ENCODE assay signal across 1 cellular context in the genomic region with DNA sequence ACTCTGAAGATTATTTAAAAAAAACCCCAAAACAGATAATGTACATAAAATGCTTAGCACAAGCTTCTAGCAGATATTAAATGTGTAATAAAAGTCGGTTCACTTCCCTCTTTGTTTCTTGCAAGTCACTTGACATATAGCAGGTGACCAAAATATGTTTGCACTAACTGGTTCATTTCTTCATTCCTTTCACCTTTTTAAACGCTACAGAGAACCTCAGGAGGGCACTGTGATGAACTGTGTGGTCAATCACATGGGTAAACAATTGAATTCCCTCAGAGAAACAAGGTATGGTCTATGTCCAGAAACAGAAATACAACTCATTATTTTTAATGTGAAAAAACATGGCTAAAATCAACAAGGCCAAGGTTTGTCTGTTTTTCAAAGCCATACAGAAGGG.
TF ChIP-seq lines count a peak whose summit lies in the region.

No MANE protein-coding gene starts in this region.

TF ChIP-seq in IMR-90, 13 proteins besides CTCF, POLR2A, EP300 and RAD21:
- TF ChIP-seq NFE2L2 (IDR thresholded peaks at IDR 0.05; ENCODE audit: low read depth, low read length): no peak
- no peak for TF ChIP-seq RFX5 (IDR thresholded peaks at IDR 0.05; ENCODE audit: low read depth, low read length)
- no peak for TF ChIP-seq CEBPB (IDR thresholded peaks at IDR 0.05; ENCODE audit: low read depth, low read length)
- TF ChIP-seq MXI1 (IDR thresholded peaks at IDR 0.05; ENCODE audit: borderline replicate concordance, low read depth, low read length): no peak
- no peak for TF ChIP-seq MAFK (IDR thresholded peaks at IDR 0.05; ENCODE audit: low read depth, low read length)
- TF ChIP-seq RCOR1 (IDR thresholded peaks at IDR 0.05; ENCODE audit: insufficient replicate concordance, low read length): no peak
- no peak; the same call in 1 of the 2 replicates for TF ChIP-seq USF2 (IDR thresholded peaks at IDR 0.05; ENCODE audit: low read depth, low read length)
- TF ChIP-seq FOS (IDR thresholded peaks at IDR 0.05; ENCODE audit: low read depth, low read length): no peak
- TF ChIP-seq CHD1 (IDR thresholded peaks at IDR 0.05; ENCODE audit: low read depth, low read length): no peak
- no peak for TF ChIP-seq MAZ (IDR thresholded peaks at IDR 0.05; ENCODE audit: borderline replicate concordance, low read depth, low read length)
- no peak for TF ChIP-seq SMC3 (IDR thresholded peaks at IDR 0.05; ENCODE audit: low read depth, low read length)
- no peak for TF ChIP-seq BHLHE40 (IDR thresholded peaks at IDR 0.05; ENCODE audit: low read depth, low read length)
- TF ChIP-seq, protein P1, sequence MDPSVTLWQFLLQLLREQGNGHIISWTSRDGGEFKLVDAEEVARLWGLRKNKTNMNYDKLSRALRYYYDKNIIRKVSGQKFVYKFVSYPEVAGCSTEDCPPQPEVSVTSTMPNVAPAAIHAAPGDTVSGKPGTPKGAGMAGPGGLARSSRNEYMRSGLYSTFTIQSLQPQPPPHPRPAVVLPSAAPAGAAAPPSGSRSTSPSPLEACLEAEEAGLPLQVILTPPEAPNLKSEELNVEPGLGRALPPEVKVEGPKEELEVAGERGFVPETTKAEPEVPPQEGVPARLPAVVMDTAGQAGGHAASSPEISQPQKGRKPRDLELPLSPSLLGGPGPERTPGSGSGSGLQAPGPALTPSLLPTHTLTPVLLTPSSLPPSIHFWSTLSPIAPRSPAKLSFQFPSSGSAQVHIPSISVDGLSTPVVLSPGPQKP (IDR thresholded peaks at IDR 0.05; ENCODE audit: borderline replicate concordance, low read depth, low read length): no peak
